ENCODE assay signal across 12 cellular contexts in the genomic region with DNA sequence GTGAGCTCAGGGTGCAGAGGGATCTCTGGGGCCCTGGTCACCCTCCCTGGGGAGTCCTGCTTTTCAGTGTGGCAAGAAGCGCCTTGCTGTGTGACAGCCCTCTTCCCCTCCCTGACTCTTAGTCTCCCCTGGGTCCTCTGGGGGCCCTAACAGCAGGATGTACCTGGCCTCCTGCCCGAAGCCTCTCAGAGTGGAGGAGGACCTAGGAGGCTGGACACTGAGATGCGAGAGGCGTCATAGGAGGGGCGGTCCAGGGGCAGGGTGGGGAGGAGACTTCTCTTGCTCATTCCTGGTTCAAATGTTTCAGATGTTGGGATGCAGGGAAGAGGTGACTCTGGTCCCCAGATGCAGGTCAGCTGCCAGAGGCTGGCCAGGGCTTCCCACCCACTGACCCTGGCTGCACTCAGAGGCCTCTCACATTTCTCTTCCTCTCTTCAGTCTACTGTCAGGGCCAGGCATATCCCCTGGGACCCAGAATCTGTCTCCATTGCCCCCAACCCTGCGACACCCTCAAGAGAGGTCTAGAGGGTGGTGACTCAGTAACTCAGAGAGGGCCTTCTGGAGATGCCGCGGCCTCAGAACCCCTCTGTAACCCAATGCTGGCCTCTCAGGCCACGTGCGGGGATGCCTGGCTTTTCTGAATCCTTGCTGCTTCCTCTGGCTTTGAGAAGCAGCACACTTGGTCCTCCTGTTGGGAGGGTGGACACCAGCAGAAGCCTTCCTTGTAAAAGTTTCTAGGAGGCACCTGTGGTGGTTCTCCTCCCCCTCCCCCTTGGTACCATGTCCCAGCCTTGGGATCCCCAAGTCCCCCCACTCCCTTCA. TPM values are rescaled to one million over a fixed set of nuclear protein-coding genes. Genes with fewer than 3 reads are reported as not detected.
DNase-seq lines count a peak whose midpoint lies in the region; ATAC-seq and TF ChIP-seq lines count a peak whose summit lies in the region.
"Had no signal": no experiment of that assay in that cellular context is flagged by ENCODE, and none has a peak within 500 bp of the region (broad histone marks: within the 10 kb centered on the region; RNA-seq: fewer than 3 reads in every experiment).

No MANE protein-coding gene starts in this region.

- TF ChIP-seq CTCF in BJ (IDR thresholded peaks at IDR 0.05; ENCODE audit: insufficient read depth, low read depth, low read length): no peak

- no peaks in the 10 kb centered on the region for H3K4me1 ChIP-seq in naive thymus-derived CD4-positive, alpha-beta T cell (ENCODE audit: control insufficient read depth in 2 of 2, insufficient read depth in 2 of 2, low read length in 2 of 2)

- H3K36me3 ChIP-seq in BJ (ENCODE audit: control insufficient read depth, insufficient read depth, low read length): peaks cover 19% of the 10 kb centered on the region
- no peaks in the 10 kb centered on the region for H3K36me3 ChIP-seq in naive thymus-derived CD4-positive, alpha-beta T cell (ENCODE audit: control insufficient read depth in 2 of 3, insufficient read depth in 3 of 3, low read length in 3 of 3)
- H3K36me3 ChIP-seq: HAP-1 had no signal

- DNase-seq in BJ (ENCODE audit: low read depth): peak; percentile 31
- peak; percentile 89 for DNase-seq in Right ventricle myocardium superior
- DNase-seq in posterior vena cava (ENCODE audit: low spot score): peak; percentile 96
- no peak for DNase-seq in H4 (ENCODE audit: low spot score)
- DNase-seq in NCI-H2171 treated with DMSO at 0.1 percent for 48 hours (lab: John Stamatoyannopoulos, UW): no peak
- DNase-seq in stimulated activated CD4-positive, alpha-beta T cell treated with anti-CD3 and anti-CD28 coated beads, Interleukin-4, amount 100 ng/mL, for 4 hours: no peak
- no peak for DNase-seq in naive thymus-derived CD4-positive, alpha-beta T cell
- DNase-seq: DND-41, NCI-H1105 treated with DMSO at 0.1 percent for 48 hours had no signal

- no peaks in the 10 kb centered on the region for H3K9me3 Mint-ChIP-seq in naive thymus-derived CD4-positive, alpha-beta T cell

- no peak overlapping the region for H3K27ac Mint-ChIP-seq in naive thymus-derived CD4-positive, alpha-beta T cell

- H3K27me3 Mint-ChIP-seq in naive thymus-derived CD4-positive, alpha-beta T cell: no peaks in the 10 kb centered on the region

- H3K9me3 ChIP-seq in naive thymus-derived CD4-positive, alpha-beta T cell (ENCODE audit: control insufficient read depth in 2 of 3, low read length in 3 of 3): no peaks in the 10 kb centered on the region
- H3K9me3 ChIP-seq: HAP-1 had no signal

- H3K4me3 Mint-ChIP-seq in naive thymus-derived CD4-positive, alpha-beta T cell: no peak overlapping the region

- CTCF ChIA-PET in BJ (lab: Yijun Ruan, JAX): interaction anchor here (0.7 to 3.8 kb wide), 11 partner anchors 10 to 165 kb away, joined by 3 to 18 read pairs (median 4); partner anchors contain the start of genes IMP3 and SNX33
- CTCF ChIA-PET in naive thymus-derived CD4-positive, alpha-beta T cell (lab: Charles Lee): no interaction called here

- no peaks in the 10 kb centered on the region for H3K4me1 Mint-ChIP-seq in naive thymus-derived CD4-positive, alpha-beta T cell

- POLR2A ChIA-PET in BJ (lab: Charles Lee): no interaction called here
- POLR2A ChIA-PET in naive thymus-derived CD4-positive, alpha-beta T cell (lab: Charles Lee): no interaction called here

- no peak overlapping the region for H3K4me3 ChIP-seq in BJ (ENCODE audit: low read depth, low read length)
- H3K4me3 ChIP-seq in naive thymus-derived CD4-positive, alpha-beta T cell (ENCODE audit: low read length): no peak overlapping the region
- H3K4me3 ChIP-seq: HAP-1 had no signal

- no peaks in the 10 kb centered on the region for H3K27me3 ChIP-seq in BJ (ENCODE audit: control insufficient read depth, insufficient read depth, low read length)
- no peaks in the 10 kb centered on the region for H3K27me3 ChIP-seq in naive thymus-derived CD4-positive, alpha-beta T cell (ENCODE audit: control insufficient read depth in 2 of 2, insufficient read depth in 2 of 2, low read length in 2 of 2)

- ATAC-seq in SK-N-SH treated with all-trans-retinoic acid at 6 μM for 48 hours: peak; percentile 37
- peak; percentile 67 for ATAC-seq in Right ventricle myocardium superior (ENCODE audit: poor library complexity)
- ATAC-seq in naive thymus-derived CD4-positive, alpha-beta T cell: no peak

- H3K36me3 Mint-ChIP-seq in naive thymus-derived CD4-positive, alpha-beta T cell: no peaks in the 10 kb centered on the region

- intact Hi-C loops in Right ventricle myocardium superior (cut with DNase I) (no loop called here), posterior vena cava (cut with DNase I) (loop anchor here in 1 of 2 donors (10.0 kb wide), 1 partner anchor 49 kb away; the partner anchor contains the start of gene SNUPN)
- intact Hi-C loops in naive thymus-derived CD4-positive, alpha-beta T cell (cut with micrococcal nuclease): no loop called here

- no peak overlapping the region for H3K27ac ChIP-seq in naive thymus-derived CD4-positive, alpha-beta T cell (ENCODE audit: low read depth, low read length)
- H3K27ac ChIP-seq: VCaP had no signal

TF ChIP-seq in SK-N-SH treated with all-trans-retinoic acid at 6 μM for 48 hours, 23 proteins besides CTCF, POLR2A, EP300 and RAD21:
- no peak for TF ChIP-seq RARB (CRISPR knock-in tag; IDR thresholded peaks at IDR 0.05)
- TF ChIP-seq, protein P1, sequence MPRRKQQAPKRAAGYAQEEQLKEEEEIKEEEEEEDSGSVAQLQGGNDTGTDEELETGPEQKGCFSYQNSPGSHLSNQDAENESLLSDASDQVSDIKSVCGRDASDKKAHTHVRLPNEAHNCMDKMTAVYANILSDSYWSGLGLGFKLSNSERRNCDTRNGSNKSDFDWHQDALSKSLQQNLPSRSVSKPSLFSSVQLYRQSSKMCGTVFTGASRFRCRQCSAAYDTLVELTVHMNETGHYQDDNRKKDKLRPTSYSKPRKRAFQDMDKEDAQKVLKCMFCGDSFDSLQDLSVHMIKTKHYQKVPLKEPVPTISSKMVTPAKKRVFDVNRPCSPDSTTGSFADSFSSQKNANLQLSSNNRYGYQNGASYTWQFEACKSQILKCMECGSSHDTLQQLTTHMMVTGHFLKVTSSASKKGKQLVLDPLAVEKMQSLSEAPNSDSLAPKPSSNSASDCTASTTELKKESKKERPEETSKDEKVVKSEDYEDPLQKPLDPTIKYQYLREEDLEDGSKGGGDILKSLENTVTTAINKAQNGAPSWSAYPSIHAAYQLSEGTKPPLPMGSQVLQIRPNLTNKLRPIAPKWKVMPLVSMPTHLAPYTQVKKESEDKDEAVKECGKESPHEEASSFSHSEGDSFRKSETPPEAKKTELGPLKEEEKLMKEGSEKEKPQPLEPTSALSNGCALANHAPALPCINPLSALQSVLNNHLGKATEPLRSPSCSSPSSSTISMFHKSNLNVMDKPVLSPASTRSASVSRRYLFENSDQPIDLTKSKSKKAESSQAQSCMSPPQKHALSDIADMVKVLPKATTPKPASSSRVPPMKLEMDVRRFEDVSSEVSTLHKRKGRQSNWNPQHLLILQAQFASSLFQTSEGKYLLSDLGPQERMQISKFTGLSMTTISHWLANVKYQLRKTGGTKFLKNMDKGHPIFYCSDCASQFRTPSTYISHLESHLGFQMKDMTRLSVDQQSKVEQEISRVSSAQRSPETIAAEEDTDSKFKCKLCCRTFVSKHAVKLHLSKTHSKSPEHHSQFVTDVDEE (CRISPR knock-in tag; IDR thresholded peaks at IDR 0.05): no peak

RNA-seq across cellular contexts. Expression of gene SNX33, which starts 25.9 kb away (rescaled TPM):
- 17.3 and 23.5 TPM in 2 replicates for polyA plus RNA-seq in BJ (2011; rRNA removed)
- polyA minus RNA-seq in BJ (2011; rRNA and poly(A)+ RNA removed): 31.3 and 33.2 TPM in 2 replicates
- total RNA-seq in Right ventricle myocardium superior (12.4 TPM), posterior vena cava (10 to 100 TPM; 23.8 to 30.9 TPM)
- 5.1 and 5.8 TPM in 2 replicates for total RNA-seq in H4 (2014; rRNA removed; shearing (Covaris generic))
- 1 to 10 TPM in 4 of 5 experiments, under 1 TPM in 1; 0.94 to 3.4 (median 1.4) TPM for total RNA-seq in naive thymus-derived CD4-positive, alpha-beta T cell
- polyA plus RNA-seq in naive thymus-derived CD4-positive, alpha-beta T cell: under 1 TPM; 0.13 to 0.22 TPM

RNA-seq across cellular contexts. Expression of gene IMP3, which starts 33.6 kb away (rescaled TPM):
- polyA plus RNA-seq in BJ (2011; rRNA removed): 36.6 and 37.6 TPM in 2 replicates
- polyA minus RNA-seq in BJ (2011; rRNA and poly(A)+ RNA removed): 11.5 and 13.1 TPM in 2 replicates
- total RNA-seq in Right ventricle myocardium superior (41.7 TPM), posterior vena cava (10 to 100 TPM; 29.0 to 34.1 TPM)
- 161 and 188 TPM in 2 replicates for total RNA-seq in H4 (2014; rRNA removed; shearing (Covaris generic))
- 100 to 1,000 TPM in 1 of 5 experiments, 10 to 100 TPM in 4; 32.3 to 100 (median 89.5) TPM for total RNA-seq in naive thymus-derived CD4-positive, alpha-beta T cell
- 100 to 1,000 TPM; 232 to 325 TPM for polyA plus RNA-seq in naive thymus-derived CD4-positive, alpha-beta T cell

RNA-seq across cellular contexts. Expression of gene CSPG4, which starts 39.0 kb away (rescaled TPM):
- 9.5 and 24.1 TPM in 2 replicates for polyA plus RNA-seq in BJ (2011; rRNA removed)
- polyA minus RNA-seq in BJ (2011; rRNA and poly(A)+ RNA removed): 17.8 and 24.3 TPM in 2 replicates
- 5.2 TPM for total RNA-seq in Right ventricle myocardium superior
- 100 to 1,000 TPM in 1 of 2 donors, 10 to 100 TPM in 1; 90.4 to 134 TPM for total RNA-seq in posterior vena cava
- 0.14 TPM in 2 replicates for total RNA-seq in H4 (2014; rRNA removed; shearing (Covaris generic))
- total RNA-seq in naive thymus-derived CD4-positive, alpha-beta T cell: not detected
- polyA plus RNA-seq in naive thymus-derived CD4-positive, alpha-beta T cell: not detected

RNA-seq across cellular contexts. Expression of gene SNUPN, which starts 48.1 kb away (rescaled TPM):
- 25.4 and 33.9 TPM in 2 replicates for polyA plus RNA-seq in BJ (2011; rRNA removed)
- polyA minus RNA-seq in BJ (2011; rRNA and poly(A)+ RNA removed): 9.9 and 16.0 TPM in 2 replicates
- total RNA-seq in Right ventricle myocardium superior: 16.9 TPM
- total RNA-seq in posterior vena cava: 10 to 100 TPM; 17.2 to 22.5 TPM
- 33.7 and 51.0 TPM in 2 replicates for total RNA-seq in H4 (2014; rRNA removed; shearing (Covaris generic))
- 10 to 100 TPM; 16.5 to 33.2 (median 21.5) TPM for total RNA-seq in naive thymus-derived CD4-positive, alpha-beta T cell
- 10 to 100 TPM; 41.1 to 51.5 TPM for polyA plus RNA-seq in naive thymus-derived CD4-positive, alpha-beta T cell

Comparison
In these comparisons a context has a peak if more than half of its experiments do, and no peak if none do; other contexts are left out.
1. DNase-seq: peak in BJ (single experiment), Right ventricle myocardium superior (single experiment) and posterior vena cava (single experiment); none in H4 (single experiment), NCI-H2171 treated with DMSO at 0.1 percent for 48 hours (single experiment), stimulated activated CD4-positive, alpha-beta T cell treated with anti-CD3 and anti-CD28 coated beads, Interleukin-4, amount 100 ng/mL, for 4 hours (0 of 2) and naive thymus-derived CD4-positive, alpha-beta T cell (0 of 9).
2. RNA of gene CSPG4, which starts 39.0 kb away (total RNA-seq): 90.4 to 134 TPM in posterior vena cava; 5.2 TPM in Right ventricle myocardium superior (single experiment), 0.14 TPM in H4 and not detected in naive thymus-derived CD4-positive, alpha-beta T cell; every median in the first group is over 10 times any median in the second.